Comparison of ENCODE assay signal across 12 cellular contexts in the genomic region with DNA sequence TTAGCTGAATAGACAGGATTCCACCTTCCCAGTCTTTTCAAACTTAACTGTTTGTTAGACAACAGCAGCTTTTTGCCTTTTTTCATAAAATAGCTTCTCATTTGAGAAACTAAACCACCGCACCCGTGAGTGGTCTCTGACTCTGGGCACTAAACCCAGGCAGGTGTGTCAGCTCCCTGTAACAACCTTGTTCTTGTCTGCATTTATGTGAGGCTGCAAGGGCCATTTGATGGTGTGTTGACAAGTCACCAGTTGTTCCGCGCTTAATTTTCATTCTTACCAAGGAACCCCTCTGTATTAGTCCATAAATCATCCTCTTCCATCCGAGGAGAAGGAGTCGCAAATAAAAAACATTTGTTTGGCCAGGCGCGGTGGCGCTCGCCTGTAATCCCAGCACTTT. TPM values are rescaled to one million over a fixed set of nuclear protein-coding genes. Genes with fewer than 3 reads are reported as not detected.
DNase-seq lines count a peak whose midpoint lies in the region; ATAC-seq, FAIRE-seq and TF ChIP-seq lines count a peak whose summit lies in the region.
"Had no signal": no experiment of that assay in that cellular context is flagged by ENCODE, and none has a peak within 500 bp of the region (broad histone marks: within the 10 kb centered on the region; RNA-seq: fewer than 3 reads in every experiment).

No MANE protein-coding gene starts in this region.

- H3K36me3 Mint-ChIP-seq in astrocyte (ENCODE audit: low read depth, unreplicated experiment) = no peaks in the 10 kb centered on the region
- no peaks in the 10 kb centered on the region for H3K36me3 Mint-ChIP-seq in neural crest cell (ENCODE audit: low read depth)

- intact Hi-C loops in cardiac septum (cut with DNase I) = no loop called here

- H3K4me1 Mint-ChIP-seq in astrocyte (ENCODE audit: low read depth, unreplicated experiment) (peaks cover 2% of the 10 kb centered on the region), neural crest cell (peaks cover 12% of the 10 kb centered on the region)

- no peaks in the 10 kb centered on the region for H4K20me1 ChIP-seq in astrocyte (ENCODE audit: insufficient read depth, low read length)

- H3K36me3 ChIP-seq in HUES48 (ENCODE audit: control insufficient read depth, insufficient read depth, low read length) = no peaks in the 10 kb centered on the region
- no peaks in the 10 kb centered on the region for H3K36me3 ChIP-seq in astrocyte (ENCODE audit: insufficient read depth, low read length)
- H3K36me3 ChIP-seq: heart left ventricle had no signal

- H3K27me3 Mint-ChIP-seq in astrocyte (ENCODE audit: low read depth, unreplicated experiment) = peaks cover 23% of the 10 kb centered on the region
- no peaks in the 10 kb centered on the region for H3K27me3 Mint-ChIP-seq in neural crest cell (ENCODE audit: low read depth)

- H2AFZ ChIP-seq in astrocyte (ENCODE audit: low read depth, low read length) = no peak overlapping the region

- no peak for ATAC-seq in HG03135 (IDR thresholded peaks at IDR 0.05; ENCODE audit: unreplicated experiment)

- no peak overlapping the region for H3K27ac ChIP-seq in HUES48 (ENCODE audit: low read depth, low read length)
- H3K27ac ChIP-seq in astrocyte (ENCODE audit: low read depth, low read length) = no peak overlapping the region
- H3K27ac ChIP-seq: body of pancreas, heart left ventricle had no signal

- H3K4me1 ChIP-seq in HUES48 (ENCODE audit: control insufficient read depth, insufficient read depth, low read length) = no peaks in the 10 kb centered on the region
- H3K4me1 ChIP-seq in astrocyte (ENCODE audit: insufficient read depth, low read length) = peaks cover 3% of the 10 kb centered on the region

- H3K79me2 ChIP-seq in astrocyte (ENCODE audit: insufficient read depth, low read length) = no peaks in the 10 kb centered on the region

- H3K9ac ChIP-seq in HUES48 (ENCODE audit: low read depth, low read length) = no peak overlapping the region
- no peak overlapping the region for H3K9ac ChIP-seq in astrocyte (ENCODE audit: low read length)

- no peak overlapping the region for H3K4me2 ChIP-seq in astrocyte (ENCODE audit: low read length)

- no peak for TF ChIP-seq CTCF in astrocyte (IDR thresholded peaks at IDR 0.05; ENCODE audit: insufficient read depth, low read depth, low read length)
- no peak for TF ChIP-seq CTCF in neural crest cell (conservative IDR thresholded peaks at IDR 0.05)

- H3K4me3 ChIP-seq in HUES48 (ENCODE audit: low read depth, low read length) = peak overlapping the region; percentile 68; the same call in 1 of the 2 replicates
- no peak overlapping the region for H3K4me3 ChIP-seq in astrocyte (ENCODE audit: insufficient read depth, low read depth, low read length)
- H3K4me3 ChIP-seq: body of pancreas had no signal

- H3K27me3 ChIP-seq in HUES48 (ENCODE audit: control insufficient read depth, insufficient read depth, low read length) (peaks cover 18% of the 10 kb centered on the region), astrocyte (ENCODE audit: insufficient read depth, low read length) (peaks cover 18% of the 10 kb centered on the region)
- H3K27me3 ChIP-seq: body of pancreas had no signal

- H3K9me3 ChIP-seq in HUES48 (ENCODE audit: control insufficient read depth, insufficient read depth, low read length) (no peaks in the 10 kb centered on the region), astrocyte (ENCODE audit: insufficient read depth, low read depth, low read length) (no peaks in the 10 kb centered on the region)
- H3K9me3 ChIP-seq: body of pancreas, heart left ventricle had no signal

- FAIRE-seq in astrocyte (lab: Jason Lieb, UNC) = no peak

- no peaks in the 10 kb centered on the region for H3K9me3 Mint-ChIP-seq in astrocyte (ENCODE audit: unreplicated experiment)
- no peaks in the 10 kb centered on the region for H3K9me3 Mint-ChIP-seq in neural crest cell

- peak overlapping the region; percentile 60 for H3K4me3 Mint-ChIP-seq in astrocyte (ENCODE audit: unreplicated experiment)
- peak overlapping the region; percentile 88 for H3K4me3 Mint-ChIP-seq in neural crest cell

- DNase-seq in DMS153 (lab: John Stamatoyannopoulos, UW) (peak; percentile 35), DMS153 treated with DMSO at 0.1 percent for 48 hours (lab: John Stamatoyannopoulos, UW; ENCODE audit: unreplicated experiment) (no peak), astrocyte (ENCODE audit: low read depth) (no peak), neural crest cell (ENCODE audit: low read depth, low spot score) (no peak), NCI-H226 (no peak), cardiac septum (ENCODE audit: low spot score) (no peak)
- DNase-seq: 8988T, heart left ventricle, NCI-H1930 had no signal

- H3K27ac Mint-ChIP-seq in astrocyte (ENCODE audit: unreplicated experiment) (no peak overlapping the region), neural crest cell (ENCODE audit: unreplicated experiment) (no peak overlapping the region)

RNA-seq across cellular contexts. Expression of gene STOX1, which starts 1.5 kb away (rescaled TPM):
- total RNA-seq in astrocyte (0.12 and 0.25 TPM in 2 replicates), neural crest cell (8.7 and 8.8 TPM in 2 replicates), cardiac septum (0.19 TPM)
